In the genomic region with DNA sequence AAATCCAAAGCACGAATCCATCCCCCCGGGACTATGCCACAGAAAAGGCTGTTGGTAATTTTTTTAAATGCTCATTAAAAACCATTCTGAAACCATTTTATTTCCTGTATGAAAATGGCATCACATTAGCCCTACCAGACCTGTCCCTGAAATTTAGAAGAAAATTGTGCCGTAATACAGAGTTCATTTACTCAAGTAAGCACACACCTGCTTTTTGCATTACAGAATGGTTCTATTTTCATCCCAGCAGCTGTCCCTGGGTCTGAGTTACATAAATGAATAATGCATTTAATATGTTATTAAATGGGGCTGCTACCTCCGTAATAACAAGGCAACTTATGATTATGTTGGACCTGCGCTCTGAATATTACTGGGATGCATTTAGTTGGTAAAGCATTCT, we compare ENCODE assay signal across 1 cellular context.
TF ChIP-seq lines count a peak whose summit lies in the region.

No MANE protein-coding gene starts in this region.

TF ChIP-seq in GM12878, 131 proteins besides CTCF, POLR2A, EP300 and RAD21 (continued from another document):
- no peak for TF ChIP-seq E4F1 (IDR thresholded peaks at IDR 0.05; ENCODE audit: borderline replicate concordance, partially characterized antibody)
- TF ChIP-seq IKZF2 (IDR thresholded peaks at IDR 0.05): no peak
- TF ChIP-seq NR2F1 (conservative IDR thresholded peaks at IDR 0.05): no peak
- no peak for TF ChIP-seq CEBPZ (IDR thresholded peaks at IDR 0.05; ENCODE audit: low read depth, low read length)
- no peak for TF ChIP-seq BCLAF1 (IDR thresholded peaks at IDR 0.05)
- TF ChIP-seq ZBTB33 (IDR thresholded peaks at IDR 0.05): no peak
